ENCODE assay signal across 1 cellular context in genomic region chr17:1180958-1181768, GRCh38.
TF ChIP-seq lines count a peak whose summit lies in the region.

No MANE protein-coding gene starts in this region.

TF ChIP-seq in HepG2, 621 proteins besides CTCF, POLR2A, EP300 and RAD21 (continued from another document):
- no peak for TF ChIP-seq ZSCAN5A (CRISPR knock-in tag; IDR thresholded peaks at IDR 0.05; ENCODE audit: borderline replicate concordance)
